1 cellular context compared by ENCODE assay signal in genomic region chr3:58176185-58176530, GRCh38.
TF ChIP-seq lines count a peak whose summit lies in the region.

No MANE protein-coding gene starts in this region.

TF ChIP-seq in liver, 16 proteins besides CTCF, POLR2A, EP300 and RAD21 (continued from another document):
- TF ChIP-seq, protein P1, sequence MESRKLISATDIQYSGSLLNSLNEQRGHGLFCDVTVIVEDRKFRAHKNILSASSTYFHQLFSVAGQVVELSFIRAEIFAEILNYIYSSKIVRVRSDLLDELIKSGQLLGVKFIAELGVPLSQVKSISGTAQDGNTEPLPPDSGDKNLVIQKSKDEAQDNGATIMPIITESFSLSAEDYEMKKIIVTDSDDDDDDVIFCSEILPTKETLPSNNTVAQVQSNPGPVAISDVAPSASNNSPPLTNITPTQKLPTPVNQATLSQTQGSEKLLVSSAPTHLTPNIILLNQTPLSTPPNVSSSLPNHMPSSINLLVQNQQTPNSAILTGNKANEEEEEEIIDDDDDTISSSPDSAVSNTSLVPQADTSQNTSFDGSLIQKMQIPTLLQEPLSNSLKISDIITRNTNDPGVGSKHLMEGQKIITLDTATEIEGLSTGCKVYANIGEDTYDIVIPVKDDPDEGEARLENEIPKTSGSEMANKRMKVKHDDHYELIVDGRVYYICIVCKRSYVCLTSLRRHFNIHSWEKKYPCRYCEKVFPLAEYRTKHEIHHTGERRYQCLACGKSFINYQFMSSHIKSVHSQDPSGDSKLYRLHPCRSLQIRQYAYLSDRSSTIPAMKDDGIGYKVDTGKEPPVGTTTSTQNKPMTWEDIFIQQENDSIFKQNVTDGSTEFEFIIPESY (IDR thresholded peaks at IDR 0.05) = no peak
- no peak for TF ChIP-seq EGR1 (IDR thresholded peaks at IDR 0.05; ENCODE audit: low read depth in 2 of 2)
- no peak for TF ChIP-seq HNF4A (conservative IDR thresholded peaks at IDR 0.05)
- TF ChIP-seq, protein P2, sequence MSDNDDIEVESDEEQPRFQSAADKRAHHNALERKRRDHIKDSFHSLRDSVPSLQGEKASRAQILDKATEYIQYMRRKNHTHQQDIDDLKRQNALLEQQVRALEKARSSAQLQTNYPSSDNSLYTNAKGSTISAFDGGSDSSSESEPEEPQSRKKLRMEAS (IDR thresholded peaks at IDR 0.05) = no peak
- TF ChIP-seq HNF4G (IDR thresholded peaks at IDR 0.05) = no peak
- no peak for TF ChIP-seq NR2F2 (IDR thresholded peaks at IDR 0.05)
TF ChIP-seq in liver: peak in this region for 0.
